ENCODE assay signal across 21 cellular contexts in genomic region chr19:32219392-32219791, GRCh38.
A peak's percentile ranks its signal among the peaks of the same experiment; 100 is the strongest.
DNase-seq lines count a peak whose midpoint lies in the region; ATAC-seq, FAIRE-seq and TF ChIP-seq lines count a peak whose summit lies in the region.
"Had no signal": no experiment of that assay in that cellular context is flagged by ENCODE, and none has a peak within 500 bp of the region (broad histone marks: within the 10 kb centered on the region; RNA-seq: fewer than 3 reads in every experiment).

No MANE protein-coding gene starts in this region.

- no peak for ATAC-seq in upper lobe of right lung
- ATAC-seq: A549; CD8-positive, alpha-beta T cell had no signal

- H3K27ac ChIP-seq in esophagus muscularis mucosa (replicated peaks in 1 of 4), result no peak overlapping the region
- H3K27ac ChIP-seq in upper lobe of right lung, result no peak overlapping the region
- H3K27ac ChIP-seq: 22Rv1; A549; BLaER1 treated with 17β-estradiol and CSF1 and Interleukin-3, amounts not matched to agents 10 nM and 100 nM; C4-2B had no signal

- H3K27me3 ChIP-seq in esophagus muscularis mucosa (peaks cover 0 to 33% (median 2%) of the 10 kb centered on the region in 4 donors), upper lobe of right lung (peaks cover 14% of the 10 kb centered on the region), Caco-2 (replicated peaks; ENCODE audit: control insufficient read depth, insufficient read depth, low read length) (no peaks in the 10 kb centered on the region; the same call in none of the 2 replicates)

- H3K4me3 ChIP-seq in esophagus muscularis mucosa, result no peak overlapping the region
- H3K4me3 ChIP-seq in upper lobe of right lung, result no peak overlapping the region
- no peak overlapping the region for H3K4me3 ChIP-seq in Caco-2 (ENCODE audit: low read depth, low read length)
- H3K4me3 ChIP-seq: A549; BLaER1 treated with 17β-estradiol and CSF1 and Interleukin-3, amounts not matched to agents 10 nM and 100 nM had no signal

- intact Hi-C loops in activated CD4-positive, alpha-beta T cell treated with anti-CD3 and anti-CD28 coated beads, Interleukin-2, amount 10 ng/mL, durations not matched to agents 24 days and 14 days (cut with micrococcal nuclease), result no loop called here
- intact Hi-C loops in esophagus muscularis mucosa (cut with DNase I), result no loop called here
- intact Hi-C loops in upper lobe of right lung (cut with DNase I), result no loop called here
- intact Hi-C loops in Caco-2 (cut with micrococcal nuclease; ENCODE audit: unreplicated experiment), result no loop called here

- CTCF ChIA-PET in Caco-2 (lab: Charles Lee), result no interaction called here

- TF ChIP-seq CTCF in esophagus muscularis mucosa (IDR thresholded peaks at IDR 0.05) (no peak), upper lobe of right lung (IDR thresholded peaks at IDR 0.05) (no peak), Caco-2 (IDR thresholded peaks at IDR 0.05; ENCODE audit: insufficient read depth in 1 of 2, low read depth in 1 of 2, low read length in 1 of 2, severe bottlenecking in 1 of 2, unreplicated experiment in 1 of 2) (no peak)

- no TSS peak for BruUV-seq in Caco-2 (replicated peaks; lab: Mats Ljungman, UMichigan)

- H3K27ac Mint-ChIP-seq in activated CD4-positive, alpha-beta T cell treated with anti-CD3 and anti-CD28 coated beads, Interleukin-2, amount 10 ng/mL, durations not matched to agents 24 days and 14 days, result no peak overlapping the region
- H3K27ac Mint-ChIP-seq in Caco-2 (ENCODE audit: unreplicated experiment), result no peak overlapping the region
- H3K27ac Mint-ChIP-seq: B cell; CD4-positive, alpha-beta T cell; CD8-positive, alpha-beta T cell had no signal

- peaks cover 5% of the 10 kb centered on the region for H3K4me1 Mint-ChIP-seq in activated CD4-positive, alpha-beta T cell treated with anti-CD3 and anti-CD28 coated beads, Interleukin-2, amount 10 ng/mL, durations not matched to agents 24 days and 14 days
- H3K4me1 Mint-ChIP-seq in Caco-2 (ENCODE audit: low read depth, unreplicated experiment), result no peaks in the 10 kb centered on the region

- TF ChIP-seq EP300 in esophagus muscularis mucosa (IDR thresholded peaks at IDR 0.05), result no peak

- H3K36me3 Mint-ChIP-seq in activated CD4-positive, alpha-beta T cell treated with anti-CD3 and anti-CD28 coated beads, Interleukin-2, amount 10 ng/mL, durations not matched to agents 24 days and 14 days (ENCODE audit: low read depth), result no peaks in the 10 kb centered on the region
- H3K36me3 Mint-ChIP-seq in Caco-2 (ENCODE audit: insufficient read depth, unreplicated experiment), result no peaks in the 10 kb centered on the region
- H3K36me3 Mint-ChIP-seq: CD8-positive, alpha-beta T cell had no signal

- no peak overlapping the region for H3K4me3 Mint-ChIP-seq in activated CD4-positive, alpha-beta T cell treated with anti-CD3 and anti-CD28 coated beads, Interleukin-2, amount 10 ng/mL, durations not matched to agents 24 days and 14 days
- no peak overlapping the region for H3K4me3 Mint-ChIP-seq in Caco-2 (ENCODE audit: unreplicated experiment)
- H3K4me3 Mint-ChIP-seq: B cell; CD4-positive, alpha-beta T cell; CD8-positive, alpha-beta T cell had no signal

- WGBS in esophagus muscularis mucosa, result 91% methylated on average over 3 of the region's 3 CpGs

- H3K9me3 ChIP-seq in esophagus muscularis mucosa (no peaks in the 10 kb centered on the region), upper lobe of right lung (no peaks in the 10 kb centered on the region), Caco-2 (no peaks in the 10 kb centered on the region)
- H3K9me3 ChIP-seq: A549 had no signal

- no peaks in the 10 kb centered on the region for H3K36me3 ChIP-seq in esophagus muscularis mucosa
- no peaks in the 10 kb centered on the region for H3K36me3 ChIP-seq in upper lobe of right lung
- no peaks in the 10 kb centered on the region for H3K36me3 ChIP-seq in Caco-2 (ENCODE audit: control insufficient read depth, insufficient read depth, low read length)
- H3K36me3 ChIP-seq: BLaER1 treated with 17β-estradiol and CSF1 and Interleukin-3, amounts not matched to agents 10 nM and 100 nM had no signal

- TF ChIP-seq POLR2A in esophagus muscularis mucosa (IDR thresholded peaks at IDR 0.05; ENCODE audit: low read depth) (no peak), H54 (IDR thresholded peaks at IDR 0.05; ENCODE audit: low read depth, low read length) (no peak)

- H3K27me3 Mint-ChIP-seq in activated CD4-positive, alpha-beta T cell treated with anti-CD3 and anti-CD28 coated beads, Interleukin-2, amount 10 ng/mL, durations not matched to agents 24 days and 14 days, result peaks cover 13% of the 10 kb centered on the region
- peaks cover 21% of the 10 kb centered on the region for H3K27me3 Mint-ChIP-seq in Caco-2 (ENCODE audit: insufficient read depth, unreplicated experiment)

- H3K4me1 ChIP-seq in esophagus muscularis mucosa (peaks cover 2 to 4% (median 3%) of the 10 kb centered on the region in 4 donors), upper lobe of right lung (peaks cover 3% of the 10 kb centered on the region), Caco-2 (no peaks in the 10 kb centered on the region; the same call in 1 of the 2 replicates)
- H3K4me1 ChIP-seq: A549 had no signal

- no peaks in the 10 kb centered on the region for H3K9me3 Mint-ChIP-seq in activated CD4-positive, alpha-beta T cell treated with anti-CD3 and anti-CD28 coated beads, Interleukin-2, amount 10 ng/mL, durations not matched to agents 24 days and 14 days
- no peaks in the 10 kb centered on the region for H3K9me3 Mint-ChIP-seq in Caco-2 (ENCODE audit: unreplicated experiment)
- H3K9me3 Mint-ChIP-seq: CD4-positive, alpha-beta T cell; CD8-positive, alpha-beta T cell had no signal

- DNase-seq in activated CD4-positive, alpha-beta T cell treated with anti-CD3 and anti-CD28 coated beads, Interleukin-2, amount 10 ng/mL, durations not matched to agents 24 days and 14 days, result peak; percentile 7
- no peak for DNase-seq in activated CD4-positive, alpha-beta T cell treated with anti-CD3 and anti-CD28 coated beads for 1 hour
- DNase-seq in esophagus muscularis mucosa (ENCODE audit: extremely low spot score) (peak; percentile 53), upper lobe of right lung (peak; percentile 18), H54 (ENCODE audit: insufficient read length, low spot score) (no peak), Caco-2 (no peak)
- DNase-seq: AML-193; CD4-positive, alpha-beta T cell; DMS 273 treated with DMSO at 0.1 percent for 48 hours; DMS153; DMS79 treated with DMSO at 0.1 percent for 48 hours; GF-D8 had no signal

- FAIRE-seq in H54 (lab: Jason Lieb, UNC), result no peak
- FAIRE-seq: G401.6, GM12891, GM19239 had no signal

- POLR2A ChIA-PET in Caco-2 (lab: Charles Lee), result no interaction called here

Comparison
In these comparisons a context has a peak if more than half of its experiments do, and no peak if none do; other contexts are left out.
1. DNase-seq: peak in activated CD4-positive, alpha-beta T cell treated with anti-CD3 and anti-CD28 coated beads, Interleukin-2, amount 10 ng/mL, durations not matched to agents 24 days and 14 days (single experiment), esophagus muscularis mucosa (single experiment) and upper lobe of right lung (single experiment); none in activated CD4-positive, alpha-beta T cell treated with anti-CD3 and anti-CD28 coated beads for 1 hour (single experiment), H54 (single experiment) and Caco-2 (0 of 2).